ENCODE assay signal across 16 cellular contexts in the genomic region with DNA sequence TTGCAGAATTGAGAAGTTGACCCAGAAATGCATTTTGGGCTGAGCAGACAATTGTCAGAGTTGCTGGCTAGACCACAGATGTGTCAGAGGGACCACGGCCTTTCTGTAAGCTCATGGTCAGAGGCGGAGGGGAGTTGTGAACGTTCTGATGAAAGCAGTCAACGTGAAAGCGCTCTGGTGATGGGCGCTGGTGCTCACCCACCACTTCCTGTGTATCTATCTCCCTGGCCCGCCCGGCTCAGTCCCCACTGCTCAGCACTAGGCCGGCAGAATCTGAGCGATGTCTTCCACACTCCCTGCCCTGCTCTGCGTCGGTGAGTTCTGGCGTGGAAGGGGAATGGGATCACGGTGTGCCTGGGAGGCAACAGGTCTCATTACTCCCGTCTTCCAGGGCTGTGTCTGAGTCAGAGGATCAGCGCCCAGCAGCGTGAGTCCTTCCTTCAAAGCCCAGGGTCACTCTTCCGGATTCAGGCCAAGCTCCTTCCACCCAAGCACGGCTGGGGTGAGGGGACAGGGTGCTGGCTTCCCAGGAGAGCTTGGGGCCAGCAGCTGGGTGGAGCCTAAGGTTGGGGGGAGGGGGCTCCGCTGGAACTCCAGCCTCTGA. TPM values are rescaled to one million over a fixed set of nuclear protein-coding genes. Genes with fewer than 3 reads are reported as not detected.
DNase-seq lines count a peak whose midpoint lies in the region; ATAC-seq and TF ChIP-seq lines count a peak whose summit lies in the region.
"Had no signal": no experiment of that assay in that cellular context is flagged by ENCODE, and none has a peak within 500 bp of the region (broad histone marks: within the 10 kb centered on the region; RNA-seq: fewer than 3 reads in every experiment).

TSS of gene NCR1 (plus strand) at position 241 of the 604 bp plus-strand sequence. CDS start at position 281, 40 bp downstream.

- H3K4me1 Mint-ChIP-seq in activated naive CD4-positive, alpha-beta T cell treated with anti-CD3 and anti-CD28 coated beads, Interleukin-2, amount 50 U/mL, for 24 hours, result no peaks in the 10 kb centered on the region
- H3K4me1 Mint-ChIP-seq in WTC11, result peaks cover 32% of the 10 kb centered on the region
- H3K4me1 Mint-ChIP-seq: nephron progenitor cell had no signal

- intact Hi-C loops in thyroid gland (cut with DNase I), result no loop called here

- TF ChIP-seq CTCF in WTC11 (IDR thresholded peaks at IDR 0.05) (no peak), thyroid gland (IDR thresholded peaks at IDR 0.05) (no peak)

- POLR2A ChIA-PET in WTC11 (lab: Charles Lee), result interaction anchor here (0.5 kb wide), 1 partner anchor 140 kb away, joined by 4 read pairs; no protein-coding TSS in a partner anchor

- H3K4me1 ChIP-seq in mesodermal cell (ENCODE audit: control insufficient read depth, insufficient read depth, low read length, poor library complexity, severe bottlenecking), result no peaks in the 10 kb centered on the region
- H3K4me1 ChIP-seq in thymus (ENCODE audit: control insufficient read depth, insufficient read depth, low read length), result no peaks in the 10 kb centered on the region
- H3K4me1 ChIP-seq in thyroid gland, result no peaks in the 10 kb centered on the region
- H3K4me1 ChIP-seq: colonic mucosa, SJSA1 had no signal

- 74 to 78% methylated on average over 16 to 19 of the region's 20 CpGs for WGBS in mesodermal cell (ENCODE audit: insufficient coverage in 2 of 2), 2 experiments
- 69% methylated on average over 20 of the region's 20 CpGs for WGBS in thymus
- 51 to 54% methylated on average over 19 to 20 of the region's 20 CpGs for WGBS in thyroid gland, 2 donors

- H3K27ac ChIP-seq in mesodermal cell (ENCODE audit: low read depth, low read length, severe bottlenecking) (peak within 1 kb of the TSS; percentile 10), thymus (ENCODE audit: low read depth) (peak within 1 kb of the TSS; percentile 31), thyroid gland (no peak within 1 kb of the TSS)
- H3K27ac ChIP-seq: colonic mucosa, SJSA1 had no signal

- H3K36me3 Mint-ChIP-seq in activated naive CD4-positive, alpha-beta T cell treated with anti-CD3 and anti-CD28 coated beads, Interleukin-2, amount 50 U/mL, for 24 hours, result no peaks in the 10 kb centered on the region
- peaks cover 8% of the 10 kb centered on the region for H3K36me3 Mint-ChIP-seq in WTC11

- peak within 1 kb of the TSS; percentile 68 for H3K4me3 Mint-ChIP-seq in activated naive CD4-positive, alpha-beta T cell treated with anti-CD3 and anti-CD28 coated beads, Interleukin-2, amount 50 U/mL, for 24 hours
- H3K4me3 Mint-ChIP-seq in WTC11, result peak within 1 kb of the TSS; percentile 24; the same call in 1 of the 2 replicates
- H3K4me3 Mint-ChIP-seq: nephron progenitor cell had no signal

- H3K36me3 ChIP-seq in mesodermal cell (ENCODE audit: control insufficient read depth, insufficient read depth, low read length) (no peaks in the 10 kb centered on the region), thymus (ENCODE audit: control insufficient read depth, insufficient read depth) (no peaks in the 10 kb centered on the region), thyroid gland (no peaks in the 10 kb centered on the region)
- H3K36me3 ChIP-seq: colonic mucosa, SJSA1 had no signal

- H3K4me3 ChIP-seq in mesodermal cell (ENCODE audit: extremely low read depth, insufficient read depth, low read length, poor library complexity, severe bottlenecking) (no peak within 1 kb of the TSS), thymus (ENCODE audit: low read length) (no peak within 1 kb of the TSS), thyroid gland (replicated peaks in 1 of 3) (no peak within 1 kb of the TSS)
- H3K4me3 ChIP-seq: colonic mucosa, SJSA1 had no signal

- no peaks in the 10 kb centered on the region for H3K9me3 ChIP-seq in mesodermal cell (ENCODE audit: control insufficient read depth, low read length)
- no peaks in the 10 kb centered on the region for H3K9me3 ChIP-seq in thymus (ENCODE audit: control insufficient read depth)
- H3K9me3 ChIP-seq in thyroid gland, result no peaks in the 10 kb centered on the region
- H3K9me3 ChIP-seq: colonic mucosa, SJSA1 had no signal

- no peaks in the 10 kb centered on the region for H3K9me3 Mint-ChIP-seq in activated naive CD4-positive, alpha-beta T cell treated with anti-CD3 and anti-CD28 coated beads, Interleukin-2, amount 50 U/mL, for 24 hours
- no peaks in the 10 kb centered on the region; the same call in 1 of the 2 replicates for H3K9me3 Mint-ChIP-seq in WTC11

- no peak for TF ChIP-seq POLR2A in thyroid gland (IDR thresholded peaks at IDR 0.05)

- peaks cover 7% of the 10 kb centered on the region for H3K27me3 Mint-ChIP-seq in activated naive CD4-positive, alpha-beta T cell treated with anti-CD3 and anti-CD28 coated beads, Interleukin-2, amount 50 U/mL, for 24 hours
- no peaks in the 10 kb centered on the region; the same call in 1 of the 2 replicates for H3K27me3 Mint-ChIP-seq in WTC11 (ENCODE audit: low read depth)

- CTCF ChIA-PET in WTC11 (lab: Charles Lee), result interaction anchor here (0.5 to 1.3 kb wide), 3 partner anchors 13 to 25 kb away, joined by 3 to 4 read pairs (median 4); no protein-coding TSS in a partner anchor

- ATAC-seq in WTC11, result peak; percentile 75

- DNase-seq in activated naive CD4-positive, alpha-beta T cell treated with Interleukin-2 at 50 U/mL for 16 hours, result no peak
- DNase-seq in WTC11 (ENCODE audit: low spot score) (no peak), hepatic stellate cell (ENCODE audit: low spot score) (no peak), thyroid gland (no peak), DMS153 treated with DMSO at 0.1 percent for 48 hours (lab: John Stamatoyannopoulos, UW; ENCODE audit: unreplicated experiment) (no peak)
- DNase-seq: activated CD4-positive, alpha-beta T cell treated with anti-CD3 and anti-CD28 coated beads for 4 hours; colonic mucosa; NCI-H1436; NCI-H524 treated with DMSO at 0.1 percent for 48 hours; nephron progenitor cell; small intestine had no signal

- H3K27me3 ChIP-seq in thymus (ENCODE audit: control insufficient read depth, insufficient read depth) (no peaks in the 10 kb centered on the region), thyroid gland (no peaks in the 10 kb centered on the region)
- H3K27me3 ChIP-seq: colonic mucosa, SJSA1 had no signal

- H3K27ac Mint-ChIP-seq in activated naive CD4-positive, alpha-beta T cell treated with anti-CD3 and anti-CD28 coated beads, Interleukin-2, amount 50 U/mL, for 24 hours, result no peak within 1 kb of the TSS
- H3K27ac Mint-ChIP-seq in WTC11, result peak within 1 kb of the TSS; percentile 87
- H3K27ac Mint-ChIP-seq: nephron progenitor cell had no signal

TF ChIP-seq in WTC11, 78 proteins besides CTCF, POLR2A, EP300 and RAD21 (continues in another document):
- TF ChIP-seq, protein P1, sequence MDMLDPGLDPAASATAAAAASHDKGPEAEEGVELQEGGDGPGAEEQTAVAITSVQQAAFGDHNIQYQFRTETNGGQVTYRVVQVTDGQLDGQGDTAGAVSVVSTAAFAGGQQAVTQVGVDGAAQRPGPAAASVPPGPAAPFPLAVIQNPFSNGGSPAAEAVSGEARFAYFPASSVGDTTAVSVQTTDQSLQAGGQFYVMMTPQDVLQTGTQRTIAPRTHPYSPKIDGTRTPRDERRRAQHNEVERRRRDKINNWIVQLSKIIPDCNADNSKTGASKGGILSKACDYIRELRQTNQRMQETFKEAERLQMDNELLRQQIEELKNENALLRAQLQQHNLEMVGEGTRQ (CRISPR knock-in tag; IDR thresholded peaks at IDR 0.05), result no peak
- TF ChIP-seq CREM (CRISPR knock-in tag; IDR thresholded peaks at IDR 0.05) (no peak), ETV6 (CRISPR knock-in tag; IDR thresholded peaks at IDR 0.05) (no peak), SMAD4 (CRISPR knock-in tag; IDR thresholded peaks at IDR 0.05) (no peak), NFYB (CRISPR knock-in tag; conservative IDR thresholded peaks at IDR 0.05; ENCODE audit: low read depth) (no peak), TEAD1 (CRISPR knock-in tag; IDR thresholded peaks at IDR 0.05) (no peak), CBFB (CRISPR knock-in tag; IDR thresholded peaks at IDR 0.05; ENCODE audit: low read depth) (no peak), ZNF263 (CRISPR knock-in tag; IDR thresholded peaks at IDR 0.05; ENCODE audit: low read depth) (no peak), ZNF219 (CRISPR knock-in tag; IDR thresholded peaks at IDR 0.05; ENCODE audit: borderline replicate concordance) (no peak), FOXP1 (CRISPR knock-in tag; IDR thresholded peaks at IDR 0.05; ENCODE audit: borderline replicate concordance) (no peak), ZNF532 (CRISPR knock-in tag; IDR thresholded peaks at IDR 0.05; ENCODE audit: borderline replicate concordance) (no peak), ZNF671 (CRISPR knock-in tag; IDR thresholded peaks at IDR 0.05) (no peak), ZBTB21 (CRISPR knock-in tag; IDR thresholded peaks at IDR 0.05; ENCODE audit: borderline replicate concordance) (no peak)

RNA-seq across cellular contexts. Expression of gene NCR1, which starts in this region (rescaled TPM):
- total RNA-seq in WTC11 (2021), result 4.3 to 7.9 TPM (median 7.2 TPM) in 3 replicates
- not detected for polyA plus RNA-seq in mesodermal cell (2013, experiment 1 of 2)
- polyA plus RNA-seq in mesodermal cell (2013, experiment 2 of 2), result not detected
- 0.46 TPM for polyA plus RNA-seq in thymus
- not detected for total RNA-seq in thyroid gland
- total RNA-seq: colonic mucosa, SJSA1 had no signal
- polyA plus RNA-seq: BJ had no signal

Comparison
In these comparisons a context has a peak if more than half of its experiments do, and no peak if none do; other contexts are left out.
1. H3K27ac ChIP-seq: peak in mesodermal cell (single experiment) and thymus (single experiment); none in thyroid gland (0 of 3).